In genomic region chr6:15484115-15484514, GRCh38 we compare ENCODE assay signal across 24 cellular contexts.
A peak's percentile ranks its signal among the peaks of the same experiment; 100 is the strongest.
DNase-seq lines count a peak whose midpoint lies in the region; ATAC-seq and TF ChIP-seq lines count a peak whose summit lies in the region.
"Had no signal": no experiment of that assay in that cellular context is flagged by ENCODE, and none has a peak within 500 bp of the region (broad histone marks: within the 10 kb centered on the region; RNA-seq: fewer than 3 reads in every experiment).

No MANE protein-coding gene starts in this region.

- dilution Hi-C loops in IMR-90 (cut with HindIII; ENCODE audit: low sequenced_read_pairs, unreplicated experiment), result no loop called here

- H3K27ac ChIP-seq in IMR-90 (ENCODE audit: insufficient read depth, low read length) (no peak overlapping the region), neural cell (ENCODE audit: low read length) (peak overlapping the region; percentile 64)
- H3K27ac ChIP-seq: cardiac muscle cell, lower lobe of right lung, PC-9, prostate gland, WERI-Rb-1 had no signal

- H2AK9ac ChIP-seq in IMR-90 (replicated peaks; ENCODE audit: low read depth, low read length, poor library complexity), result no peak overlapping the region

- H3K23ac ChIP-seq in IMR-90 (ENCODE audit: low read depth, low read length), result no peak overlapping the region

- H3K79me1 ChIP-seq in IMR-90 (ENCODE audit: low read depth in 1 of 2, low read length in 2 of 2), result peaks cover 23 to 61% of the 10 kb centered on the region in 2 experiments

- no peak for DNase-seq in activated CD4-positive, alpha-beta T cell treated with anti-CD3 and anti-CD28 coated beads for 36 hours
- no peak for DNase-seq in activated CD4-positive, alpha-beta T cell treated with anti-CD3 and anti-CD28 coated beads for 4 hours
- DNase-seq in IMR-90 (no peak), cerebellar cortex (ENCODE audit: low spot score) (peak; percentile 76), NCI-H524 (lab: John Stamatoyannopoulos, UW) (no peak), SW480 (ENCODE audit: low spot score) (no peak), DMS 273 (lab: John Stamatoyannopoulos, UW; ENCODE audit: unreplicated experiment) (no peak)
- DNase-seq: activated CD4-positive, alpha-beta T cell treated with anti-CD3 and anti-CD28 coated beads, Interleukin-2, amount 50 U/mL, for 48 hours; CD8-positive, alpha-beta memory T cell; DMS79 treated with DMSO at 0.1 percent for 48 hours; H9; Kasumi-1; kidney; lower lobe of right lung; NCI-H187 treated with DMSO at 0.1 percent for 48 hours; NCI-H345; PC-9; Right ventricle myocardium superior; substantia nigra; T-helper 9 cell; WERI-Rb-1 had no signal

- no peak for TF ChIP-seq POLR2A in IMR-90 (IDR thresholded peaks at IDR 0.05; ENCODE audit: low read depth, low read length)

- H3K4me1 ChIP-seq in IMR-90 (ENCODE audit: control insufficient read depth, insufficient read depth, low read length), result peaks cover 7% of the 10 kb centered on the region; the same call in 1 of the 2 replicates
- H3K4me1 ChIP-seq: prostate gland had no signal

- no peak overlapping the region for H3K4me3 Mint-ChIP-seq in activated CD4-positive, alpha-beta T cell treated with anti-CD3 and anti-CD28 coated beads for 36 hours
- H3K4me3 Mint-ChIP-seq: CD8-positive, alpha-beta memory T cell; H9 had no signal

- peaks cover 18% of the 10 kb centered on the region for H3K36me3 ChIP-seq in IMR-90 (ENCODE audit: control insufficient read depth, insufficient read depth, low read length)
- no peaks in the 10 kb centered on the region for H3K36me3 ChIP-seq in neural cell (ENCODE audit: insufficient read depth, low read length)
- H3K36me3 ChIP-seq: prostate gland had no signal

- H3F3A ChIP-seq in neural cell (ENCODE audit: insufficient read depth, low read length, poor library complexity, severe bottlenecking), result peaks cover 5% of the 10 kb centered on the region

- H4K91ac ChIP-seq in IMR-90 (ENCODE audit: insufficient read depth, low read depth, low read length), result no peak overlapping the region

- peaks cover 18% of the 10 kb centered on the region; the same call in 1 of the 2 replicates for H3K9me1 ChIP-seq in IMR-90 (ENCODE audit: insufficient read depth, low read length)

- TF ChIP-seq CTCF in IMR-90 (conservative IDR thresholded peaks at IDR 0.05; ENCODE audit: low read depth, low read length) (no peak), neural cell (IDR thresholded peaks at IDR 0.05; ENCODE audit: poor library complexity, severe bottlenecking) (no peak)

- H4K20me1 ChIP-seq in IMR-90 (ENCODE audit: insufficient read depth, low read length) (peaks cover 9% of the 10 kb centered on the region; the same call in 1 of the 2 replicates), neural cell (ENCODE audit: insufficient read depth) (no peaks in the 10 kb centered on the region)

- in situ Hi-C loops in IMR-90 (cut with MboI; ENCODE audit: low sequenced_read_pairs), result no loop called here

- H2BK15ac ChIP-seq in IMR-90 (ENCODE audit: low read depth, low read length), result no peak overlapping the region

- H3K9me3 Mint-ChIP-seq in activated CD4-positive, alpha-beta T cell treated with anti-CD3 and anti-CD28 coated beads for 36 hours (ENCODE audit: low read depth), result no peaks in the 10 kb centered on the region
- H3K9me3 Mint-ChIP-seq: CD8-positive, alpha-beta memory T cell; H9 had no signal

- peak overlapping the region; percentile 3 for H3K27ac Mint-ChIP-seq in activated CD4-positive, alpha-beta T cell treated with anti-CD3 and anti-CD28 coated beads for 36 hours
- H3K27ac Mint-ChIP-seq: H9 had no signal

- H3K9me3 ChIP-seq in IMR-90 (ENCODE audit: control insufficient read depth, insufficient read depth, low read length) (no peaks in the 10 kb centered on the region), neural cell (ENCODE audit: low read length) (no peaks in the 10 kb centered on the region)
- H3K9me3 ChIP-seq: lower lobe of right lung, prostate gland had no signal

- H2BK5ac ChIP-seq in IMR-90 (ENCODE audit: low read depth, low read length, poor library complexity, severe bottlenecking), result no peak overlapping the region

- no peak overlapping the region for H3K56ac ChIP-seq in IMR-90 (ENCODE audit: extremely low read depth, insufficient read depth, low read length)

- no TSS peak for BruUV-seq in IMR-90 (replicated peaks; lab: Mats Ljungman, UMichigan)

- no peak overlapping the region for H4K8ac ChIP-seq in IMR-90 (ENCODE audit: low read depth in 2 of 2, low read length in 2 of 2)

- 0 out of 2 replicates have a peak overlapping the region, but pooled peaks have one; percentile 5 for H3K18ac ChIP-seq in IMR-90 (ENCODE audit: low read depth, low read length)

- intact Hi-C loops in activated CD4-positive, alpha-beta T cell treated with anti-CD3 and anti-CD28 coated beads for 36 hours (cut with DNase I, micrococcal nuclease), result no loop called here
- intact Hi-C loops in IMR-90 (cut with micrococcal nuclease), result no loop called here

- H2AFZ ChIP-seq in IMR-90 (replicated peaks; ENCODE audit: low read length, poor library complexity), result no peak overlapping the region
- H2AFZ ChIP-seq in neural cell (ENCODE audit: low read depth, low read length), result no peak overlapping the region
- H2AFZ ChIP-seq: PC-9 had no signal

- no peak overlapping the region for H2BK20ac ChIP-seq in IMR-90 (ENCODE audit: low read depth, low read length)

- H3K4me2 ChIP-seq in IMR-90 (ENCODE audit: low read depth, low read length) (no peak overlapping the region), neural cell (ENCODE audit: low read length) (no peak overlapping the region)
- H3K4me2 ChIP-seq: PC-9 had no signal

- no peaks in the 10 kb centered on the region for H3K27me3 ChIP-seq in IMR-90 (ENCODE audit: control insufficient read depth, insufficient read depth, low read length)
- H3K27me3 ChIP-seq in neural cell (ENCODE audit: insufficient read depth, low read depth, low read length), result no peaks in the 10 kb centered on the region
- H3K27me3 ChIP-seq: cardiac muscle cell had no signal

- 0 out of 2 replicates have a peak overlapping the region, but pooled peaks have one; percentile 2 for H2AK5ac ChIP-seq in IMR-90 (ENCODE audit: low read depth, low read length)

- CTCF ChIA-PET in activated CD4-positive, alpha-beta T cell treated with anti-CD3 and anti-CD28 coated beads for 36 hours (lab: Charles Lee), result interaction anchor here (0.7 to 2.2 kb wide), 2 partner anchors 10 to 1577 kb away, joined by 3 to 8 read pairs; no protein-coding TSS in a partner anchor
- CTCF ChIA-PET in IMR-90 (lab: Yijun Ruan, JAX), result no interaction called here

- TF ChIP-seq EP300 in neural cell (conservative IDR thresholded peaks at IDR 0.05; ENCODE audit: poor library complexity, severe bottlenecking), result no peak

- no peak for ATAC-seq in activated CD4-positive, alpha-beta T cell treated with anti-CD3 and anti-CD28 coated beads for 36 hours
- ATAC-seq in IMR-90 (ENCODE audit: low read depth), result no peak
- ATAC-seq: lower lobe of right lung had no signal

- H3K36me3 Mint-ChIP-seq in activated CD4-positive, alpha-beta T cell treated with anti-CD3 and anti-CD28 coated beads for 36 hours (ENCODE audit: low read depth), result peaks cover 34% of the 10 kb centered on the region

- no peaks in the 10 kb centered on the region for H3K27me3 Mint-ChIP-seq in activated CD4-positive, alpha-beta T cell treated with anti-CD3 and anti-CD28 coated beads for 36 hours
- H3K27me3 Mint-ChIP-seq: CD8-positive, alpha-beta memory T cell had no signal

- H3K9ac ChIP-seq in IMR-90 (ENCODE audit: low read depth, low read length) (no peak overlapping the region), neural cell (ENCODE audit: low read length) (no peak overlapping the region)

- H3K14ac ChIP-seq in IMR-90 (replicated peaks; ENCODE audit: low read depth, low read length), result no peak overlapping the region

- H3K79me2 ChIP-seq in neural cell (replicated peaks; ENCODE audit: insufficient read depth, low read length), result peaks cover 44% of the 10 kb centered on the region

- H3K4me3 ChIP-seq in IMR-90 (ENCODE audit: insufficient read depth, low read depth, low read length) (no peak overlapping the region), neural cell (ENCODE audit: low read length) (peak overlapping the region; percentile 25)
- H3K4me3 ChIP-seq: cardiac muscle cell, lower lobe of right lung, PC-9, prostate gland had no signal

- H3K4ac ChIP-seq in IMR-90 (ENCODE audit: low read depth, low read length), result no peak overlapping the region

- no peak overlapping the region for H4K5ac ChIP-seq in IMR-90 (ENCODE audit: low read depth, low read length)

- H2BK120ac ChIP-seq in IMR-90 (ENCODE audit: low read depth, low read length), result no peak overlapping the region

- H3K9me2 ChIP-seq in neural cell (ENCODE audit: insufficient read depth, low read length), result no peaks in the 10 kb centered on the region

- no CpG with 5 or more reads among the region's 3 CpGs for WGBS in IMR-90 (ENCODE audit: extremely low coverage in 2 of 2, insufficient read length in 1 of 2), 2 experiments

- TF ChIP-seq RAD21 in IMR-90 (IDR thresholded peaks at IDR 0.05; ENCODE audit: low read length) (no peak), neural cell (conservative IDR thresholded peaks at IDR 0.05) (no peak)

- H3K4me1 Mint-ChIP-seq in activated CD4-positive, alpha-beta T cell treated with anti-CD3 and anti-CD28 coated beads for 36 hours, result peaks cover 55% of the 10 kb centered on the region

- POLR2A ChIA-PET in activated CD4-positive, alpha-beta T cell treated with anti-CD3 and anti-CD28 coated beads for 36 hours (lab: Charles Lee), result interaction anchor here (0.6 kb wide), 1 partner anchor 1167 kb away, joined by 3 read pairs; no protein-coding TSS in a partner anchor
- POLR2A ChIA-PET in IMR-90 (lab: Charles Lee; ENCODE audit: unreplicated experiment), result no interaction called here

TF ChIP-seq in IMR-90, 13 proteins besides CTCF, POLR2A, EP300 and RAD21 (continues in another document):
- TF ChIP-seq CHD1 (IDR thresholded peaks at IDR 0.05; ENCODE audit: low read depth, low read length) (no peak), SMC3 (IDR thresholded peaks at IDR 0.05; ENCODE audit: low read depth, low read length) (no peak), BHLHE40 (IDR thresholded peaks at IDR 0.05; ENCODE audit: low read depth, low read length) (no peak), CEBPB (IDR thresholded peaks at IDR 0.05; ENCODE audit: low read depth, low read length) (no peak), RCOR1 (IDR thresholded peaks at IDR 0.05; ENCODE audit: insufficient replicate concordance, low read length) (no peak)

TF ChIP-seq in neural cell, 6 proteins besides CTCF, POLR2A, EP300 and RAD21 (continues in another document):
- TF ChIP-seq MXI1 (conservative IDR thresholded peaks at IDR 0.05; ENCODE audit: poor library complexity, severe bottlenecking), result no peak
- no peak for TF ChIP-seq TAF1 (IDR thresholded peaks at IDR 0.05; ENCODE audit: low read depth)
- no peak for TF ChIP-seq POLR2AphosphoS5 (IDR thresholded peaks at IDR 0.05)
